ENCODE assay signal across 8 cellular contexts in the genomic region with DNA sequence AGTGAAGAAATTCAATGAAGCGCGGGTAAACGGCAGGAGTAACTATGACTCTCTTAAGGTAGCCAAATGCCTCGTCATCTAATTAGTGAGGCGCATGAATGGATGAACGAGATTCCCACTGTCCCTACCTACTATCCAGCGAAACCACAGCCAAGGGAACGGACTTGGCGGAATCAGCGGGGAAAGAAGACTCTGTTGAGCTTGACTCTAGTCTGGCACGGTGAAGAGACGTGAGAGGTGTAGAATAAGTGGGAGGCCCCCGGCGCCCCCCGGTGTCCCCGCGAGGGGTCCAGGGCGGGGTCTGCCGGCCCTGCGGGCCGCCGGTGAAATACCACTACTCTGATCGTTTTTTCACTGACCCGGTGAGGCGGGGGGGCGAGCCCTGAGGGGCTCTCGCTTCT.
DNase-seq lines count a peak whose midpoint lies in the region; ATAC-seq and TF ChIP-seq lines count a peak whose summit lies in the region.
"Not testable (repeated sequence)": the region's sequence is repeated elsewhere in the genome, so short reads cannot be mapped to it uniquely, and the experiment has no call there.

No MANE protein-coding gene starts in this region.

- H2BK120ac ChIP-seq in IMR-90 (ENCODE audit: low read depth, low read length), result not testable (repeated sequence)

- not testable (repeated sequence) for H2BK20ac ChIP-seq in IMR-90 (ENCODE audit: low read depth, low read length)

- not testable (repeated sequence) for H3K4me3 ChIP-seq in AG10803 (ENCODE audit: low read length); IMR-90 (ENCODE audit: insufficient read depth, low read depth, low read length); cardiac fibroblast (replicated peaks in 1 of 2; ENCODE audit: low read depth in 2 of 2, low read length in 2 of 2); fibroblast of the aortic adventitia (ENCODE audit: low read depth, low read length); lower lobe of right lung

- H3K27me3 Mint-ChIP-seq in activated CD4-positive, alpha-beta T cell treated with anti-CD3 and anti-CD28 coated beads, Interleukin-2, amount 10 ng/mL, durations not matched to agents 7 days and 5 days, result not testable (repeated sequence)

- in situ Hi-C loops in IMR-90 (cut with MboI; ENCODE audit: low sequenced_read_pairs), result not testable (repeated sequence)

- H3K14ac ChIP-seq in IMR-90 (replicated peaks; ENCODE audit: low read depth, low read length), result not testable (repeated sequence)

- H3K56ac ChIP-seq in IMR-90 (ENCODE audit: extremely low read depth, insufficient read depth, low read length), result not testable (repeated sequence)

- H3K9me3 ChIP-seq in IMR-90 (ENCODE audit: control insufficient read depth, insufficient read depth, low read length); lower lobe of right lung: not testable (repeated sequence)

- not testable (repeated sequence) for H3K18ac ChIP-seq in IMR-90 (ENCODE audit: low read depth, low read length)

- H3K4me3 Mint-ChIP-seq in activated CD4-positive, alpha-beta T cell treated with anti-CD3 and anti-CD28 coated beads, Interleukin-2, amount 10 ng/mL, durations not matched to agents 7 days and 5 days, result not testable (repeated sequence)

- not testable (repeated sequence) for H3K4me2 ChIP-seq in IMR-90 (ENCODE audit: low read depth, low read length)

- not testable (repeated sequence) for H3K27ac ChIP-seq in IMR-90 (ENCODE audit: insufficient read depth, low read length); lower lobe of right lung

- TF ChIP-seq CTCF in AG10803 (conservative IDR thresholded peaks at IDR 0.05; ENCODE audit: low read length); IMR-90 (conservative IDR thresholded peaks at IDR 0.05; ENCODE audit: low read depth, low read length); cardiac fibroblast (IDR thresholded peaks at IDR 0.05; ENCODE audit: low read depth, low read length); fibroblast of the aortic adventitia (IDR thresholded peaks at IDR 0.05; ENCODE audit: insufficient read depth, low read length); lower lobe of right lung (IDR thresholded peaks at IDR 0.05): not testable (repeated sequence)

- H3K27ac Mint-ChIP-seq in activated CD4-positive, alpha-beta T cell treated with anti-CD3 and anti-CD28 coated beads, Interleukin-2, amount 10 ng/mL, durations not matched to agents 7 days and 5 days, result not testable (repeated sequence)

- H4K8ac ChIP-seq in IMR-90 (ENCODE audit: low read depth in 2 of 2, low read length in 2 of 2), result not testable (repeated sequence)

- not testable (repeated sequence) for H3K4me1 ChIP-seq in IMR-90 (ENCODE audit: control insufficient read depth, insufficient read depth, low read length); lower lobe of right lung

- H2BK5ac ChIP-seq in IMR-90 (ENCODE audit: low read depth, low read length, poor library complexity, severe bottlenecking), result not testable (repeated sequence)

- not testable (repeated sequence) for H3K36me3 ChIP-seq in IMR-90 (ENCODE audit: control insufficient read depth, insufficient read depth, low read length); lower lobe of right lung

- not testable (repeated sequence) for H4K20me1 ChIP-seq in IMR-90 (ENCODE audit: insufficient read depth, low read length)

- not testable (repeated sequence) for ATAC-seq in IMR-90 (ENCODE audit: low read depth); lower lobe of right lung

- not testable (repeated sequence) for H3K36me3 Mint-ChIP-seq in activated CD4-positive, alpha-beta T cell treated with anti-CD3 and anti-CD28 coated beads, Interleukin-2, amount 10 ng/mL, durations not matched to agents 7 days and 5 days (ENCODE audit: low read depth)

- H3K9me1 ChIP-seq in IMR-90 (ENCODE audit: insufficient read depth, low read length), result not testable (repeated sequence)

- CTCF ChIA-PET in IMR-90 (lab: Yijun Ruan, JAX); activated CD4-positive, alpha-beta T cell treated with anti-CD3 and anti-CD28 coated beads, Interleukin-2, amount 10 ng/mL, durations not matched to agents 7 days and 5 days (lab: Charles Lee): not testable (repeated sequence)

- not testable (repeated sequence) for H4K5ac ChIP-seq in IMR-90 (ENCODE audit: low read depth, low read length)

- WGBS in IMR-90 (ENCODE audit: extremely low coverage in 2 of 2, insufficient read length in 1 of 2), 2 experiments, result 91% methylated on average over 7 of the region's 27 CpGs; no CpG with 5 or more reads in 1 of the 2 experiments

- dilution Hi-C loops in IMR-90 (cut with HindIII; ENCODE audit: low sequenced_read_pairs, unreplicated experiment), result not testable (repeated sequence)

- H3K4me1 Mint-ChIP-seq in activated CD4-positive, alpha-beta T cell treated with anti-CD3 and anti-CD28 coated beads, Interleukin-2, amount 10 ng/mL, durations not matched to agents 7 days and 5 days, result not testable (repeated sequence)

- not testable (repeated sequence) for BruUV-seq in IMR-90 (replicated peaks; lab: Mats Ljungman, UMichigan)

- H3K9me3 Mint-ChIP-seq in activated CD4-positive, alpha-beta T cell treated with anti-CD3 and anti-CD28 coated beads, Interleukin-2, amount 10 ng/mL, durations not matched to agents 7 days and 5 days, result not testable (repeated sequence)

- not testable (repeated sequence) for H3K9ac ChIP-seq in IMR-90 (ENCODE audit: low read depth, low read length)

- not testable (repeated sequence) for H3K79me1 ChIP-seq in IMR-90 (ENCODE audit: low read depth in 1 of 2, low read length in 2 of 2)

- not testable (repeated sequence) for TF ChIP-seq RAD21 in IMR-90 (IDR thresholded peaks at IDR 0.05; ENCODE audit: low read length)

- H3K4ac ChIP-seq in IMR-90 (ENCODE audit: low read depth, low read length), result not testable (repeated sequence)

- H3K27me3 ChIP-seq in IMR-90 (ENCODE audit: control insufficient read depth, insufficient read depth, low read length); lower lobe of right lung (ENCODE audit: low read depth): not testable (repeated sequence)

- H3K23ac ChIP-seq in IMR-90 (ENCODE audit: low read depth, low read length), result not testable (repeated sequence)

- not testable (repeated sequence) for H2AK5ac ChIP-seq in IMR-90 (ENCODE audit: low read depth, low read length)

- not testable (repeated sequence) for H2BK15ac ChIP-seq in IMR-90 (ENCODE audit: low read depth, low read length)

- DNase-seq in AG10803 (ENCODE audit: low read depth), result peak; percentile 79
- peak; percentile 23 for DNase-seq in IMR-90
- DNase-seq in activated CD4-positive, alpha-beta T cell treated with anti-CD3 and anti-CD28 coated beads, Interleukin-2, amount 10 ng/mL, durations not matched to agents 7 days and 5 days, result peak; percentile 5
- DNase-seq in activated naive CD4-positive, alpha-beta T cell treated with Interleukin-2 at 50 U/mL for 16 hours, result peak; percentile 4
- DNase-seq in cardiac fibroblast (ENCODE audit: low read depth in 2 of 2), result peak; percentile 1 to 48
- DNase-seq in fibroblast of the aortic adventitia (ENCODE audit: low read depth), result peak; percentile 62
- peak; percentile 24 for DNase-seq in lower lobe of right lung
- DNase-seq in stimulated activated CD4-positive, alpha-beta T cell treated with anti-CD3 and anti-CD28 coated beads, Interleukin-12 subunit alpha, Interleukin-12 subunit beta, amount 100 ng/mL, for 4 hours, result peak; percentile 7

- H2AFZ ChIP-seq in IMR-90 (replicated peaks; ENCODE audit: low read length, poor library complexity), result not testable (repeated sequence)

- H2AK9ac ChIP-seq in IMR-90 (replicated peaks; ENCODE audit: low read depth, low read length, poor library complexity), result not testable (repeated sequence)

- TF ChIP-seq POLR2A in IMR-90 (IDR thresholded peaks at IDR 0.05; ENCODE audit: low read depth, low read length), result not testable (repeated sequence)

- H4K91ac ChIP-seq in IMR-90 (ENCODE audit: insufficient read depth, low read depth, low read length), result not testable (repeated sequence)

- intact Hi-C loops in IMR-90 (cut with micrococcal nuclease); lower lobe of right lung (cut with DNase I): not testable (repeated sequence)

- POLR2A ChIA-PET in IMR-90 (lab: Charles Lee; ENCODE audit: unreplicated experiment); activated CD4-positive, alpha-beta T cell treated with anti-CD3 and anti-CD28 coated beads, Interleukin-2, amount 10 ng/mL, durations not matched to agents 7 days and 5 days (lab: Charles Lee): not testable (repeated sequence)

Comparison
In these comparisons a context has a peak if more than half of its experiments do, and no peak if none do; other contexts are left out.
1. DNase-seq: peak in every context shown above with its lines; median percentile 79 in AG10803; 62 in fibroblast of the aortic adventitia; 24 in cardiac fibroblast; 24 in lower lobe of right lung; 23 in IMR-90; 7 in stimulated activated CD4-positive, alpha-beta T cell treated with anti-CD3 and anti-CD28 coated beads, Interleukin-12 subunit alpha, Interleukin-12 subunit beta, amount 100 ng/mL, for 4 hours; 5 in activated CD4-positive, alpha-beta T cell treated with anti-CD3 and anti-CD28 coated beads, Interleukin-2, amount 10 ng/mL, durations not matched to agents 7 days and 5 days; 4 in activated naive CD4-positive, alpha-beta T cell treated with Interleukin-2 at 50 U/mL for 16 hours.